Comparison of ENCODE assay signal across 1 cellular context in genomic region chr17:42107124-42107523, GRCh38.
TF ChIP-seq lines count a peak whose summit lies in the region.

No MANE protein-coding gene starts in this region.

TF ChIP-seq in A549, 52 proteins besides CTCF, POLR2A, EP300 and RAD21:
- TF ChIP-seq FOSB (CRISPR knock-in tag; IDR thresholded peaks at IDR 0.05): no peak
- peak in 1 of 2 experiments; percentile 38; a peak in 1 of 4 replicates for TF ChIP-seq CEBPB (IDR thresholded peaks at IDR 0.05)
